13 cellular contexts compared by ENCODE assay signal in the genomic region with DNA sequence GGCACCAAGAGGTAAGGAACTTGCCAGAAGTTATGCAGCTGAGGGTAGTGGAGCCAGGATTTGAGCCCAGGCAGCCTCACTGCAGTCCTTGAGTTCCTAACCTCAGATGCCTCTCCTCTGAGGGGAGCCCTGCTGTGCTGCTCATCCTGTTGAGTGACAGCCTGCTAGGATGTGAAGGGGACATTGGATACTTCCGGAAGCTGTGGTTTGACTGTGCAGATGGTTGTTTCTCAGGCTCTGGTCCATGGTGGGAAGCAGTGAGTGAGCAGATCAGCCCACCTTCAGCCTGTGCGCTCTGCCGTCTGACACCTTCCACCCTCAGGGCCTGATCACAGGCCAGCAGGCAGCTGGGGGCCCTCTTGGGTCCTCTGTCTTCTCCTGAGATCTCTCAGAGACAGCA.
DNase-seq lines count a peak whose midpoint lies in the region; ATAC-seq and TF ChIP-seq lines count a peak whose summit lies in the region.
"Had no signal": no experiment of that assay in that cellular context is flagged by ENCODE, and none has a peak within 500 bp of the region (broad histone marks: within the 10 kb centered on the region; RNA-seq: fewer than 3 reads in every experiment).

No MANE protein-coding gene starts in this region.

- peaks cover 7 to 12% (median 10%) of the 10 kb centered on the region in 11 experiments; a peak in 20 of 22 replicates for H3K9me3 ChIP-seq in BLaER1 treated with 17β-estradiol and CSF1 and Interleukin-3, amounts not matched to agents 10 nM and 100 nM (replicated peaks in 1 of 11)

- peaks cover 65% of the 10 kb centered on the region for H3K4me1 Mint-ChIP-seq in HFFc6 (ENCODE audit: low read depth)

- peaks cover 53 to 84% (median 82%) of the 10 kb centered on the region in 10 experiments for H3K4me1 ChIP-seq in BLaER1 treated with 17β-estradiol and CSF1 and Interleukin-3, amounts not matched to agents 10 nM and 100 nM

- no peak overlapping the region for H3K4me3 Mint-ChIP-seq in HFFc6
- H3K4me3 Mint-ChIP-seq: activated T-helper 1 cell treated with anti-CD3 and anti-CD28 coated beads, Interleukin-12 subunit alpha, Interleukin-12 subunit beta, Interleukin-2, Interleukin-4 antibody, amounts not matched to agents 30 ng/mL and 10 ng/mL and 1 ng/mL, durations not matched to agents 14 hours and 24 hours and 36 hours had no signal

- no peaks in the 10 kb centered on the region for H4K20me1 ChIP-seq in BLaER1 treated with 17β-estradiol and CSF1 and Interleukin-3, amounts not matched to agents 10 nM and 100 nM

- H3K4me2 ChIP-seq in BLaER1 treated with 17β-estradiol and CSF1 and Interleukin-3, amounts not matched to agents 10 nM and 100 nM = peak overlapping the region; percentile 38 to 89 (median 83)

- H3K27me3 Mint-ChIP-seq in HFFc6 (ENCODE audit: insufficient read depth) = peaks cover 4% of the 10 kb centered on the region; the same call in 1 of the 2 replicates
- H3K27me3 Mint-ChIP-seq: naive B cell had no signal

- peaks cover 9% of the 10 kb centered on the region for H3K36me3 Mint-ChIP-seq in HFFc6 (ENCODE audit: low read depth)
- H3K36me3 Mint-ChIP-seq: naive B cell had no signal

- H3K9me3 Mint-ChIP-seq in HFFc6 = peaks cover 4% of the 10 kb centered on the region; the same call in 1 of the 2 replicates
- H3K9me3 Mint-ChIP-seq: activated T-helper 1 cell treated with anti-CD3 and anti-CD28 coated beads, Interleukin-12 subunit alpha, Interleukin-12 subunit beta, Interleukin-2, Interleukin-4 antibody, amounts not matched to agents 30 ng/mL and 10 ng/mL and 1 ng/mL, durations not matched to agents 14 hours and 24 hours and 36 hours had no signal

- peak overlapping the region in 8 of 11 experiments; percentile 3 to 56 (median 26); a peak in 11 of 22 replicates for H3K9ac ChIP-seq in BLaER1 treated with 17β-estradiol and CSF1 and Interleukin-3, amounts not matched to agents 10 nM and 100 nM

- no peaks in the 10 kb centered on the region for H3K36me3 ChIP-seq in BLaER1 treated with 17β-estradiol and CSF1 and Interleukin-3, amounts not matched to agents 10 nM and 100 nM

- intact Hi-C loops in left ventricle myocardium superior (cut with micrococcal nuclease) = no loop called here

- 0 out of 22 replicates have a peak, but pooled peaks cover 0 to 4% (median 0%) of the 10 kb centered on the region in 11 experiments for H3K27me3 ChIP-seq in BLaER1 treated with 17β-estradiol and CSF1 and Interleukin-3, amounts not matched to agents 10 nM and 100 nM

- no peak overlapping the region for H3K4me3 ChIP-seq in BLaER1 treated with 17β-estradiol and CSF1 and Interleukin-3, amounts not matched to agents 10 nM and 100 nM

- no peak for TF ChIP-seq CTCF in HFFc6 (IDR thresholded peaks at IDR 0.05)

- DNase-seq in HFFc6 (no peak), NCI-H2171 treated with DMSO at 0.1 percent for 48 hours (lab: John Stamatoyannopoulos, UW) (peak; percentile 99), left ventricle myocardium superior (no peak), DMS114 treated with DMSO at 0.1 percent for 48 hours (lab: John Stamatoyannopoulos, UW; ENCODE audit: unreplicated experiment) (no peak), T-helper 1 cell (no peak), midbrain (lab: John Stamatoyannopoulos, UW) (no peak)
- DNase-seq: AML-193, naive B cell, NCI-H226, T1000 had no signal

- peak overlapping the region in 9 of 11 experiments; percentile 19 to 76 (median 62); a peak in 17 of 22 replicates for H3K27ac ChIP-seq in BLaER1 treated with 17β-estradiol and CSF1 and Interleukin-3, amounts not matched to agents 10 nM and 100 nM

- ATAC-seq in left ventricle myocardium superior = peak; percentile 7
- no peak for ATAC-seq in GM21825 (IDR thresholded peaks at IDR 0.05; ENCODE audit: unreplicated experiment)

- H3K27ac Mint-ChIP-seq in HFFc6 = peak overlapping the region; percentile 17; the same call in 1 of the 2 replicates
- H3K27ac Mint-ChIP-seq: activated T-helper 1 cell treated with anti-CD3 and anti-CD28 coated beads, Interleukin-12 subunit alpha, Interleukin-12 subunit beta, Interleukin-2, Interleukin-4 antibody, amounts not matched to agents 30 ng/mL and 10 ng/mL and 1 ng/mL, durations not matched to agents 14 hours and 24 hours and 36 hours had no signal
